Comparison of ENCODE assay signal across 12 cellular contexts in genomic region chr10:116669832-116670644, GRCh38. TPM values are rescaled to one million over a fixed set of nuclear protein-coding genes. Genes with fewer than 3 reads are reported as not detected.
DNase-seq lines count a peak whose midpoint lies in the region; ATAC-seq and TF ChIP-seq lines count a peak whose summit lies in the region.
"Had no signal": no experiment of that assay in that cellular context is flagged by ENCODE, and none has a peak within 500 bp of the region (broad histone marks: within the 10 kb centered on the region; RNA-seq: fewer than 3 reads in every experiment).

No MANE protein-coding gene starts in this region.

- H3K4me3 ChIP-seq in fibroblast of pulmonary artery (replicated peaks; ENCODE audit: low read depth, low read length) (peak overlapping the region; percentile 24), mesodermal cell (ENCODE audit: extremely low read depth, insufficient read depth, low read length, poor library complexity, severe bottlenecking) (peak overlapping the region; percentile 22)

- H3K27me3 Mint-ChIP-seq in T-helper 17 cell = peaks cover 67% of the 10 kb centered on the region

- intact Hi-C loops in Right ventricle myocardium inferior (cut with DNase I) (no loop called here), cardiac septum (cut with DNase I) (no loop called here)

- peak; percentile 8 for ATAC-seq in Right ventricle myocardium inferior
- ATAC-seq in T-helper 17 cell = no peak

- no peaks in the 10 kb centered on the region for H3K9me3 ChIP-seq in mesodermal cell (ENCODE audit: control insufficient read depth, low read length)
- no peaks in the 10 kb centered on the region for H3K9me3 ChIP-seq in T-helper 17 cell (ENCODE audit: control insufficient read depth, low read length, poor library complexity, severe bottlenecking)

- peak; percentile 11 for DNase-seq in Right ventricle myocardium inferior (ENCODE audit: missing footprints)
- no peak for DNase-seq in cardiac septum (ENCODE audit: low spot score)
- no peak for DNase-seq in fibroblast of pulmonary artery (ENCODE audit: low read depth)
- DNase-seq in NCI-H1417 treated with DMSO at 0.1 percent for 48 hours (lab: John Stamatoyannopoulos, UW) = no peak
- DNase-seq in stimulated activated naive CD4-positive, alpha-beta T cell (lab: John Stamatoyannopoulos, UW) = no peak
- no peak for DNase-seq in NCI-H446 treated with DMSO at 0.1 percent for 48 hours (lab: John Stamatoyannopoulos, UW)
- no peak for DNase-seq in T-helper 17 cell
- DNase-seq: heart left ventricle, retina had no signal

- no peak overlapping the region for H3K27ac Mint-ChIP-seq in T-helper 17 cell

- TF ChIP-seq CTCF in fibroblast of pulmonary artery (IDR thresholded peaks at IDR 0.05; ENCODE audit: low read length, missing control alignments) = no peak

- WGBS in mesodermal cell (ENCODE audit: insufficient coverage in 2 of 2), 2 experiments = 31 to 47% methylated on average over 13 to 19 of the region's 41 CpGs

- no peaks in the 10 kb centered on the region for H3K36me3 Mint-ChIP-seq in T-helper 17 cell (ENCODE audit: low read depth)

- no peak overlapping the region for H3K4me3 Mint-ChIP-seq in T-helper 17 cell

- H3K36me3 ChIP-seq in mesodermal cell (ENCODE audit: control insufficient read depth, insufficient read depth, low read length) = no peaks in the 10 kb centered on the region

- no peaks in the 10 kb centered on the region for H3K4me1 Mint-ChIP-seq in T-helper 17 cell

- H3K4me1 ChIP-seq in mesodermal cell (ENCODE audit: control insufficient read depth, insufficient read depth, low read length, poor library complexity, severe bottlenecking) = no peaks in the 10 kb centered on the region

- H3K27ac ChIP-seq in mesodermal cell (ENCODE audit: low read depth, low read length, severe bottlenecking) = no peak overlapping the region
- H3K27ac ChIP-seq: KMS-11 had no signal

RNA-seq across cellular contexts. Expression of gene PNLIPRP2, which starts 49.3 kb away (rescaled TPM):
- total RNA-seq in Right ventricle myocardium inferior (not detected), cardiac septum (not detected), T-helper 17 cell (not detected)
- not detected for polyA plus RNA-seq in mesodermal cell (2013, experiment 1 of 2)
- polyA plus RNA-seq in mesodermal cell (2013, experiment 2 of 2) = not detected
- total RNA-seq: chondrocyte had no signal
